8 cellular contexts compared by ENCODE assay signal in the genomic region with DNA sequence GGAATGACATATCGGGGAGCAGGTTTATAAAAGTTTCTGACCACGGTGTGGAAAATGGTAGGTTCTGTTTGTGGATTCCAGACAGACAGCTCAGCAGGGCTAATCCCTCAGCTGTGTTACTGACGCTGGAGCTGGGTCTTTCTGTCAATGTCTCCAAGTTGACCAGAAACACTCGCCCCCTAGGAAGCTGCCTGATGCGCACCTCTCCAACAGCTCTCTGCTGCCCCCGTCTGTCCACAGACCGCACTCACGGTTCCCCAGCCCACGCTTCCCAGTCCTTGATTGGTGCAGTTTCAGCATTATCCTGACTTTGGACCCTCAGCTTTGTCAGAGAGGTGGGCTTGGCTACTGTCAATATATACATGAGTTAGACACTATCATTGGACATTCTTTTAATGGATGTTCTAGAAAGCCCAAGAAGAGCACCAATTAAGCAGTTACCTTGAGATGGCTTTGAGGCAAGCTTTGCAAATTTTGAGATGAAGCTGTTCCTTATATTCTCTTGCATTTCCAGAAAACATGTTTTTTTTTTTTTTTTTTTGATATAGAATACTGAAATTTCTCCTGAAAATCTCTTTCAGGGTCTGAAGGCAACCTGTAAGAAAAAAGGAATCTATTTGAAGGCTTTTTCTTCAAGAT.
DNase-seq lines count a peak whose midpoint lies in the region; TF ChIP-seq lines count a peak whose summit lies in the region.

No MANE protein-coding gene starts in this region.

- H3K36me3 ChIP-seq in MG63 = no peaks in the 10 kb centered on the region

- DNase-seq in HCEC 1CT = peak; percentile 43
- peak; percentile 36 for DNase-seq in MG63
- DNase-seq in T-helper 22 cell (ENCODE audit: low read depth) = peak; percentile 10
- peak in 52 of 58 donors; percentile 3 to 69 (median 34) for DNase-seq in anterior cingulate cortex (lab: John Stamatoyannopoulos, UW)
- DNase-seq in hippocampal formation (lab: John Stamatoyannopoulos, UW) = peak; percentile 52 to 59
- peak; percentile 26 for DNase-seq in smooth muscle cell of the brain vasculature (ENCODE audit: low read depth, low spot score)
- no peak for DNase-seq in NCI-H187 (lab: John Stamatoyannopoulos, UW)

- no peaks in the 10 kb centered on the region for H3K27me3 ChIP-seq in MG63

- H3K9me3 ChIP-seq in MG63 = no peaks in the 10 kb centered on the region

- TF ChIP-seq CTCF in GM12873 (IDR thresholded peaks at IDR 0.05; ENCODE audit: insufficient read depth, low read depth, low read length, missing control alignments) = peak; percentile 99

- no peak overlapping the region for H3K4me3 ChIP-seq in MG63

Comparison
In these comparisons a context has a peak if more than half of its experiments do, and no peak if none do; other contexts are left out.
1. DNase-seq: peak in HCEC 1CT (single experiment), MG63 (single experiment), T-helper 22 cell (single experiment), anterior cingulate cortex (52 of 58), hippocampal formation (2 of 2) and smooth muscle cell of the brain vasculature (single experiment); none in NCI-H187 (0 of 2).